In genomic region chr7:149569025-149569725, GRCh38 we compare ENCODE assay signal across 22 cellular contexts.
DNase-seq lines count a peak whose midpoint lies in the region; ATAC-seq and TF ChIP-seq lines count a peak whose summit lies in the region.
"Had no signal": no experiment of that assay in that cellular context is flagged by ENCODE, and none has a peak within 500 bp of the region (broad histone marks: within the 10 kb centered on the region; RNA-seq: fewer than 3 reads in every experiment).

No MANE protein-coding gene starts in this region.

- H4K91ac ChIP-seq in mesenchymal stem cell (ENCODE audit: low read length) = no peak overlapping the region

- no peak overlapping the region for H3K18ac ChIP-seq in mesenchymal stem cell (ENCODE audit: low read depth in 1 of 2, low read length in 2 of 2)

- no peak for ATAC-seq in esophagus mucosa
- no peak for ATAC-seq in omental fat pad (ENCODE audit: low FRiP score)
- ATAC-seq: activated CD8-positive, alpha-beta T cell treated with anti-CD3 and anti-CD28 coated beads, Interleukin-2, amount 10 ng/mL, durations not matched to agents 7 days and 5 days; activated T-cell treated with anti-CD3 and anti-CD28 coated beads, Interleukin-2, amount 50 U/mL, for 4 hours; left colon; Panc1; pancreas had no signal

- H3K4ac ChIP-seq in mesenchymal stem cell (ENCODE audit: low read depth in 1 of 2, low read length in 2 of 2) = no peak overlapping the region

- no peak overlapping the region for H3K9ac ChIP-seq in mesenchymal stem cell (ENCODE audit: low read length)

- H2BK15ac ChIP-seq in mesenchymal stem cell (ENCODE audit: low read depth, poor library complexity, severe bottlenecking) = no peak overlapping the region

- H3K27ac ChIP-seq in brain microvascular endothelial cell = no peak overlapping the region
- H3K27ac ChIP-seq in mesenchymal stem cell (ENCODE audit: low read length, poor library complexity, severe bottlenecking) = peak overlapping the region; percentile 98
- H3K27ac ChIP-seq: 22Rv1, ascending aorta, pancreas had no signal

- TF ChIP-seq CTCF in brain microvascular endothelial cell (IDR thresholded peaks at IDR 0.05; ENCODE audit: low read depth, low read length, missing control alignments) = no peak
- no peak for TF ChIP-seq CTCF in omental fat pad (IDR thresholded peaks at IDR 0.05)

- H2AK5ac ChIP-seq in mesenchymal stem cell (ENCODE audit: low read length, severe bottlenecking) = no peak overlapping the region

- DNase-seq in DMS53 (lab: John Stamatoyannopoulos, UW) = peak; percentile 13
- no peak for DNase-seq in DMS53 treated with DMSO at 0.1 percent for 48 hours (lab: John Stamatoyannopoulos, UW; ENCODE audit: unreplicated experiment)
- DNase-seq in brain microvascular endothelial cell = peak; percentile 72
- DNase-seq in mesenchymal stem cell = peak; percentile 33
- DNase-seq in activated T-cell treated with anti-CD3 and anti-CD28 coated beads, Interleukin-2, amount 50 U/mL, for 48 hours = no peak
- no peak for DNase-seq in omental fat pad (ENCODE audit: low spot score)
- DNase-seq in pons (ENCODE audit: low spot score) = no peak
- DNase-seq: activated CD8-positive, alpha-beta T cell treated with anti-CD3 and anti-CD28 coated beads, Interleukin-2, amount 10 ng/mL, durations not matched to agents 7 days and 5 days; activated naive CD4-positive, alpha-beta T cell treated with anti-CD3 and anti-CD28 coated beads, Interleukin-2, amount 10 ng/mL, durations not matched to agents 7 days and 5 days; activated T-cell treated with anti-CD3 and anti-CD28 coated beads, Interleukin-2, amount 50 U/mL, for 4 hours; COR-L47; foreskin melanocyte; GOT3; left colon; NCI-H1436 treated with DMSO at 0.1 percent for 48 hours; pancreas; stimulated activated CD4-positive, alpha-beta T cell treated with anti-CD3 and anti-CD28 coated beads, Interleukin-4, amount 100 ng/mL, for 1 hour; T-helper 2 cell had no signal

- H3K36me3 ChIP-seq in brain microvascular endothelial cell (replicated peaks) = peaks cover 2% of the 10 kb centered on the region
- peaks cover 11 to 40% of the 10 kb centered on the region in 2 experiments for H3K36me3 ChIP-seq in mesenchymal stem cell (ENCODE audit: control insufficient read depth in 1 of 2, insufficient read depth in 2 of 2, low read depth in 1 of 2, low read length in 2 of 2)
- H3K36me3 ChIP-seq: pancreas had no signal

- H3K4me3 ChIP-seq in brain microvascular endothelial cell (ENCODE audit: low read depth, low read length) = no peak overlapping the region
- H3K4me3 ChIP-seq in mesenchymal stem cell (ENCODE audit: insufficient read depth in 1 of 2, low read depth in 1 of 2, low read length in 2 of 2) = no peak overlapping the region
- H3K4me3 ChIP-seq: ascending aorta, pancreas had no signal

- no peak overlapping the region for H3K23ac ChIP-seq in mesenchymal stem cell (ENCODE audit: low read length in 2 of 2)

- H3K79me1 ChIP-seq in mesenchymal stem cell (replicated peaks; ENCODE audit: low read length, poor library complexity, severe bottlenecking) = peaks cover 18% of the 10 kb centered on the region

- H2BK12ac ChIP-seq in mesenchymal stem cell (ENCODE audit: low read length in 2 of 2) = no peak overlapping the region

- no peak overlapping the region for H2BK120ac ChIP-seq in mesenchymal stem cell (ENCODE audit: low read depth, low read length)

- no peak overlapping the region for H2AFZ ChIP-seq in mesenchymal stem cell (ENCODE audit: low read depth, low read length)

- H4K8ac ChIP-seq in mesenchymal stem cell (ENCODE audit: low read length) = no peak overlapping the region

- 99% methylated on average over 5 of the region's 6 CpGs for WGBS in mesenchymal stem cell

- no peak overlapping the region for H3K4me2 ChIP-seq in mesenchymal stem cell (ENCODE audit: low read length, poor library complexity, severe bottlenecking)

- H3K4me1 ChIP-seq in mesenchymal stem cell (ENCODE audit: control insufficient read depth, insufficient read depth, low read depth, low read length) = peaks cover 15% of the 10 kb centered on the region
- H3K4me1 ChIP-seq: ascending aorta, pancreas had no signal

- in situ Hi-C loops in brain microvascular endothelial cell (cut with HindIII; ENCODE audit: low pct_ligation_motif_present, low sequenced_read_pairs) = no loop called here

- H3K14ac ChIP-seq in mesenchymal stem cell (ENCODE audit: low read length in 2 of 2) = no peak overlapping the region

- H3K27me3 ChIP-seq in brain microvascular endothelial cell (replicated peaks) (no peaks in the 10 kb centered on the region), mesenchymal stem cell (ENCODE audit: control insufficient read depth in 1 of 2, insufficient read depth in 1 of 2, low read length in 2 of 2) (no peaks in the 10 kb centered on the region)
- H3K27me3 ChIP-seq: ascending aorta, pancreas had no signal

- peaks cover 23% of the 10 kb centered on the region for H3K9me3 ChIP-seq in mesenchymal stem cell (ENCODE audit: control insufficient read depth, low read length)

- H2BK5ac ChIP-seq in mesenchymal stem cell (ENCODE audit: low read depth, low read length, poor library complexity, severe bottlenecking) = no peak overlapping the region

Comparison
In these comparisons a context has a peak if more than half of its experiments do, and no peak if none do; other contexts are left out.
1. DNase-seq: peak in DMS53 (single experiment), brain microvascular endothelial cell (single experiment) and mesenchymal stem cell (single experiment); none in DMS53 treated with DMSO at 0.1 percent for 48 hours (single experiment), activated T-cell treated with anti-CD3 and anti-CD28 coated beads, Interleukin-2, amount 50 U/mL, for 48 hours (0 of 2), omental fat pad (single experiment) and pons (single experiment).